In genomic region chr6:2976060-2976459, GRCh38 we compare ENCODE assay signal across 20 cellular contexts. TPM values are rescaled to one million over a fixed set of nuclear protein-coding genes. Genes with fewer than 3 reads are reported as not detected.
A peak's percentile ranks its signal among the peaks of the same experiment; 100 is the strongest.
DNase-seq lines count a peak whose midpoint lies in the region; ATAC-seq and TF ChIP-seq lines count a peak whose summit lies in the region.
"Had no signal": no experiment of that assay in that cellular context is flagged by ENCODE, and none has a peak within 500 bp of the region (broad histone marks: within the 10 kb centered on the region; RNA-seq: fewer than 3 reads in every experiment).

No MANE protein-coding gene starts in this region.

- no peaks in the 10 kb centered on the region for H3K9me3 ChIP-seq in HCT116 (ENCODE audit: control insufficient read depth in 1 of 2, insufficient read depth in 1 of 2, low read depth in 1 of 2, low read length in 2 of 2)
- H3K9me3 ChIP-seq: stomach had no signal

- H3K9me3 Mint-ChIP-seq in dendritic cell treated with granulocyte-macrophage colony-stimulating factor and Interleukin-4, amounts not matched to agents 40 ng/mL and 50 ng/mL, for 4 days, result no peaks in the 10 kb centered on the region
- H3K9me3 Mint-ChIP-seq in stimulated activated effector memory CD8-positive, alpha-beta T cell treated with anti-CD3 and anti-CD28 coated beads, Interleukin-12 subunit alpha, Interleukin-12 subunit beta, amount 100 ng/mL, for 72 hours, result no peaks in the 10 kb centered on the region
- H3K9me3 Mint-ChIP-seq: activated B cell treated with CpG ODN at 0.5 μM for 24 hours; activated T-helper 2 cell treated with anti-CD3 and anti-CD28 coated beads, Interferon-gamma antibody, Interleukin-2, Interleukin-4, amounts not matched to agents 10 μg/mL and 5 μg/mL and 100 μg/mL, durations not matched to agents 14 hours and 24 hours and 36 hours; CD14-positive monocyte had no signal

- TF ChIP-seq CTCF in HCT116 (IDR thresholded peaks at IDR 0.05 in 2 of 3, conservative IDR thresholded peaks at IDR 0.05 in 1 of 3; ENCODE audit: borderline replicate concordance in 1 of 3, insufficient read depth in 1 of 3, low read depth in 2 of 3, low read length in 2 of 3), result no peak

- no peak for TF ChIP-seq POLR2A in HCT116 (IDR thresholded peaks at IDR 0.05; ENCODE audit: borderline replicate concordance, extremely low read depth, insufficient read depth, insufficient read length)

- no peaks in the 10 kb centered on the region for H3K36me3 ChIP-seq in HCT116 (ENCODE audit: control insufficient read depth in 1 of 2, insufficient read depth in 2 of 2, low read length in 2 of 2)
- H3K36me3 ChIP-seq: stomach had no signal

- H3K27ac ChIP-seq in HCT116 (ENCODE audit: low read depth, low read length), result peak overlapping the region; percentile 37; the same call in 1 of the 2 replicates
- H3K27ac ChIP-seq: stomach had no signal

- no peaks in the 10 kb centered on the region for H3K27me3 Mint-ChIP-seq in dendritic cell treated with granulocyte-macrophage colony-stimulating factor and Interleukin-4, amounts not matched to agents 40 ng/mL and 50 ng/mL, for 4 days

- TF ChIP-seq RAD21 in HCT116 (IDR thresholded peaks at IDR 0.05; ENCODE audit: low read depth), result no peak

- BruUV-seq in HCT116 (replicated peaks; lab: Mats Ljungman, UMichigan), result no TSS peak

- peak overlapping the region; percentile 65 for H3K4me2 ChIP-seq in HCT116 (ENCODE audit: low read length)

- H3K9me2 ChIP-seq in HCT116 (ENCODE audit: insufficient read depth), result no peaks in the 10 kb centered on the region

- peak overlapping the region; percentile 51 for H3K9ac ChIP-seq in HCT116 (ENCODE audit: low read length)

- peaks cover 33 to 63% of the 10 kb centered on the region in 2 experiments for H3K4me1 ChIP-seq in HCT116 (ENCODE audit: control insufficient read depth in 1 of 2, insufficient read depth in 2 of 2, low read length in 2 of 2)

- no peaks in the 10 kb centered on the region for H3K79me2 ChIP-seq in HCT116 (ENCODE audit: insufficient read depth, low read length)

- H2AFZ ChIP-seq in HCT116 (ENCODE audit: low read depth, low read length, poor library complexity, severe bottlenecking), result peak overlapping the region; percentile 89

- DNase-seq in activated CD8-positive, alpha-beta memory T cell treated with anti-CD3 and anti-CD28 coated beads, Interleukin-2, amount 50 U/mL, for 48 hours, result peak; percentile 45
- no peak for DNase-seq in activated CD8-positive, alpha-beta memory T cell treated with anti-CD3 and anti-CD28 coated beads, Interleukin-2, amount 50 U/mL, for 4 hours
- DNase-seq in HCT116 (ENCODE audit: low read depth, low spot score), result no peak
- DNase-seq in stimulated activated effector memory CD8-positive, alpha-beta T cell treated with anti-CD3 and anti-CD28 coated beads, Interleukin-12 subunit alpha, Interleukin-12 subunit beta, amount 100 ng/mL, for 72 hours (ENCODE audit: low spot score in 2 of 2), result peak in 1 of 2 donors; percentile 59
- DNase-seq in GM03348 (ENCODE audit: low spot score), result no peak
- DNase-seq in central memory CD4-positive, alpha-beta T cell, result no peak
- DNase-seq: activated B cell treated with CpG ODN at 0.5 μM for 24 hours; cortex of kidney; MV-4-11; NCI-H1694; NCI-H69; nucleus accumbens; retina; stimulated activated CD4-positive, alpha-beta T cell treated with anti-CD3 and anti-CD28 coated beads, Interleukin-12 subunit alpha, Interleukin-12 subunit beta, amount 100 ng/mL, for 4 hours; stomach; T-helper 9 cell had no signal

- peak overlapping the region; percentile 74 for H3K27ac Mint-ChIP-seq in dendritic cell treated with granulocyte-macrophage colony-stimulating factor and Interleukin-4, amounts not matched to agents 40 ng/mL and 50 ng/mL, for 4 days
- peak overlapping the region; percentile 94 for H3K27ac Mint-ChIP-seq in stimulated activated effector memory CD8-positive, alpha-beta T cell treated with anti-CD3 and anti-CD28 coated beads, Interleukin-12 subunit alpha, Interleukin-12 subunit beta, amount 100 ng/mL, for 72 hours
- H3K27ac Mint-ChIP-seq: activated B cell treated with CpG ODN at 0.5 μM for 24 hours had no signal

- no peak for ATAC-seq in HCT116
- ATAC-seq in stimulated activated effector memory CD8-positive, alpha-beta T cell treated with anti-CD3 and anti-CD28 coated beads, Interleukin-12 subunit alpha, Interleukin-12 subunit beta, amount 100 ng/mL, for 72 hours, result peak; percentile 65
- no peak for ATAC-seq in GM19467 (IDR thresholded peaks at IDR 0.05; ENCODE audit: unreplicated experiment)

- no peaks in the 10 kb centered on the region for H3K36me3 Mint-ChIP-seq in dendritic cell treated with granulocyte-macrophage colony-stimulating factor and Interleukin-4, amounts not matched to agents 40 ng/mL and 50 ng/mL, for 4 days (ENCODE audit: low read depth)
- H3K36me3 Mint-ChIP-seq in stimulated activated effector memory CD8-positive, alpha-beta T cell treated with anti-CD3 and anti-CD28 coated beads, Interleukin-12 subunit alpha, Interleukin-12 subunit beta, amount 100 ng/mL, for 72 hours, result peaks cover 5% of the 10 kb centered on the region
- H3K36me3 Mint-ChIP-seq: CD14-positive monocyte had no signal

- peak overlapping the region in 1 of 2 experiments; percentile 22; a peak in 2 of 4 replicates for H3K4me3 ChIP-seq in HCT116 (replicated peaks in 1 of 2; ENCODE audit: low read depth in 1 of 2, low read length in 2 of 2)
- H3K4me3 ChIP-seq: stomach had no signal

- H3K4me1 Mint-ChIP-seq in dendritic cell treated with granulocyte-macrophage colony-stimulating factor and Interleukin-4, amounts not matched to agents 40 ng/mL and 50 ng/mL, for 4 days (ENCODE audit: low read depth), result peaks cover 33% of the 10 kb centered on the region
- peaks cover 28% of the 10 kb centered on the region for H3K4me1 Mint-ChIP-seq in stimulated activated effector memory CD8-positive, alpha-beta T cell treated with anti-CD3 and anti-CD28 coated beads, Interleukin-12 subunit alpha, Interleukin-12 subunit beta, amount 100 ng/mL, for 72 hours

- RAD21 ChIA-PET in HCT116 (lab: Charles Lee; ENCODE audit: low non-redundant PET in 1 of 2, low total read pairs in 2 of 2, uncharacterized antibody in 2 of 2, unreplicated experiment in 2 of 2), result no interaction called here

- H3K4me3 Mint-ChIP-seq in dendritic cell treated with granulocyte-macrophage colony-stimulating factor and Interleukin-4, amounts not matched to agents 40 ng/mL and 50 ng/mL, for 4 days, result no peak overlapping the region
- H3K4me3 Mint-ChIP-seq in stimulated activated effector memory CD8-positive, alpha-beta T cell treated with anti-CD3 and anti-CD28 coated beads, Interleukin-12 subunit alpha, Interleukin-12 subunit beta, amount 100 ng/mL, for 72 hours, result peak overlapping the region; percentile 54
- H3K4me3 Mint-ChIP-seq: activated B cell treated with CpG ODN at 0.5 μM for 24 hours, CD14-positive monocyte had no signal

- CTCF ChIA-PET in HCT116 (lab: Charles Lee), result interaction anchor here (1.6 to 2.0 kb wide), 3 partner anchors 12 to 24 kb away, joined by 4 to 9 read pairs (median 5); no protein-coding TSS in a partner anchor

- H3K27me3 ChIP-seq in HCT116 (ENCODE audit: insufficient read depth, low read length), result no peaks in the 10 kb centered on the region
- H3K27me3 ChIP-seq: stomach had no signal

- H4K20me1 ChIP-seq in HCT116 (ENCODE audit: insufficient read depth), result no peaks in the 10 kb centered on the region

- intact Hi-C loops in HCT116 (cut with micrococcal nuclease), result no loop called here
- intact Hi-C loops in dendritic cell treated with granulocyte-macrophage colony-stimulating factor and Interleukin-4, amounts not matched to agents 40 ng/mL and 50 ng/mL, for 4 days (cut with micrococcal nuclease), result no loop called here

- POLR2A ChIA-PET in HCT116 (lab: Charles Lee), result interaction anchor here (1.0 to 2.3 kb wide), 3 partner anchors 8 to 13 kb away, joined by 3 to 7 read pairs (median 5); no protein-coding TSS in a partner anchor

TF ChIP-seq in HCT116, 20 proteins besides CTCF, POLR2A, EP300 and RAD21 (continues in another document):
- TF ChIP-seq FOSL1 (IDR thresholded peaks at IDR 0.05; ENCODE audit: low read depth) (no peak), JUND (IDR thresholded peaks at IDR 0.05) (no peak), EZH2 (IDR thresholded peaks at IDR 0.05) (no peak), CBX3 (IDR thresholded peaks at IDR 0.05; ENCODE audit: low read depth) (no peak), MAX (IDR thresholded peaks at IDR 0.05) (no peak), ZBTB33 (IDR thresholded peaks at IDR 0.05; ENCODE audit: extremely low read depth, insufficient replicate concordance, low read length) (no peak)

RNA-seq across cellular contexts. Expression of gene SERPINB6, which starts 4.7 kb away (rescaled TPM):
- 103 TPM for total RNA-seq in HCT116 (2021; ENCODE audit: unreplicated experiment)
- 112 and 120 TPM in 2 replicates for polyA plus RNA-seq in HCT116 (2012)

RNA-seq across cellular contexts. Expression of gene NQO2, which starts 23.6 kb away (rescaled TPM):
- 82.9 TPM for total RNA-seq in HCT116 (2021; ENCODE audit: unreplicated experiment)
- polyA plus RNA-seq in HCT116 (2012), result 102 TPM in 2 replicates
